9 cellular contexts compared by ENCODE assay signal in genomic region chr15:33067456-33067855, GRCh38.
DNase-seq lines count a peak whose midpoint lies in the region; TF ChIP-seq lines count a peak whose summit lies in the region.
"Had no signal": no experiment of that assay in that cellular context is flagged by ENCODE, and none has a peak within 500 bp of the region (broad histone marks: within the 10 kb centered on the region; RNA-seq: fewer than 3 reads in every experiment).

No MANE protein-coding gene starts in this region.

- H3K36me3 ChIP-seq in thyroid gland: no peaks in the 10 kb centered on the region

- no peaks in the 10 kb centered on the region for H3K27me3 ChIP-seq in thyroid gland

- no peak for TF ChIP-seq POLR2A in thyroid gland (IDR thresholded peaks at IDR 0.05)

- 63 to 68% methylated on average over 9 of the region's 9 CpGs for WGBS in thyroid gland, 2 donors

- H3K27ac Mint-ChIP-seq in activated CD4-positive, alpha-beta T cell treated with anti-CD3 and anti-CD28 coated beads, Interleukin-2, amount 10 ng/mL, durations not matched to agents 24 days and 14 days: no peak overlapping the region
- no peak overlapping the region for H3K27ac Mint-ChIP-seq in activated naive CD8-positive, alpha-beta T cell

- H3K4me3 ChIP-seq in thyroid gland (replicated peaks in 1 of 3): peak overlapping the region in 1 of 3 donors; percentile 9

- H3K27me3 Mint-ChIP-seq in activated CD4-positive, alpha-beta T cell treated with anti-CD3 and anti-CD28 coated beads, Interleukin-2, amount 10 ng/mL, durations not matched to agents 24 days and 14 days: peaks cover 14% of the 10 kb centered on the region
- peaks cover 11% of the 10 kb centered on the region for H3K27me3 Mint-ChIP-seq in activated naive CD8-positive, alpha-beta T cell

- no peak for DNase-seq in activated CD4-positive, alpha-beta T cell treated with anti-CD3 and anti-CD28 coated beads, Interleukin-2, amount 10 ng/mL, durations not matched to agents 24 days and 14 days
- no peak for DNase-seq in activated CD4-positive, alpha-beta T cell treated with anti-CD3 and anti-CD28 coated beads for 4 hours
- DNase-seq in kidney tubule cell (ENCODE audit: low spot score) (peak; percentile 36), thyroid gland (no peak), superior temporal gyrus (ENCODE audit: extremely low spot score) (no peak), HPDE6-E6E7 (ENCODE audit: extremely low spot score) (no peak), NCI-H2196 treated with DMSO at 0.1 percent for 48 hours (lab: John Stamatoyannopoulos, UW; ENCODE audit: unreplicated experiment) (no peak)
- DNase-seq: activated effector memory CD4-positive, alpha-beta T cell treated with anti-CD3 and anti-CD28 coated beads, Interleukin-2, amount 50 U/mL, for 16 hours had no signal

- intact Hi-C loops in activated CD4-positive, alpha-beta T cell treated with anti-CD3 and anti-CD28 coated beads, Interleukin-2, amount 10 ng/mL, durations not matched to agents 24 days and 14 days (cut with micrococcal nuclease): no loop called here
- intact Hi-C loops in thyroid gland (cut with DNase I): no loop called here

- TF ChIP-seq CTCF in thyroid gland (IDR thresholded peaks at IDR 0.05): no peak

- no peaks in the 10 kb centered on the region for H3K9me3 ChIP-seq in thyroid gland

- H3K27ac ChIP-seq in thyroid gland: peak overlapping the region; percentile 75 to 98 (median 90)

- peak overlapping the region; percentile 55 for H3K4me3 Mint-ChIP-seq in activated CD4-positive, alpha-beta T cell treated with anti-CD3 and anti-CD28 coated beads, Interleukin-2, amount 10 ng/mL, durations not matched to agents 24 days and 14 days
- H3K4me3 Mint-ChIP-seq in activated naive CD8-positive, alpha-beta T cell: peak overlapping the region; percentile 66

- no peaks in the 10 kb centered on the region for H3K9me3 Mint-ChIP-seq in activated CD4-positive, alpha-beta T cell treated with anti-CD3 and anti-CD28 coated beads, Interleukin-2, amount 10 ng/mL, durations not matched to agents 24 days and 14 days
- H3K9me3 Mint-ChIP-seq in activated naive CD8-positive, alpha-beta T cell (ENCODE audit: low read depth): no peaks in the 10 kb centered on the region

- peaks cover 4% of the 10 kb centered on the region for H3K4me1 Mint-ChIP-seq in activated CD4-positive, alpha-beta T cell treated with anti-CD3 and anti-CD28 coated beads, Interleukin-2, amount 10 ng/mL, durations not matched to agents 24 days and 14 days
- H3K4me1 Mint-ChIP-seq in activated naive CD8-positive, alpha-beta T cell (ENCODE audit: low read depth): peaks cover 15% of the 10 kb centered on the region

- no peaks in the 10 kb centered on the region for H3K36me3 Mint-ChIP-seq in activated CD4-positive, alpha-beta T cell treated with anti-CD3 and anti-CD28 coated beads, Interleukin-2, amount 10 ng/mL, durations not matched to agents 24 days and 14 days (ENCODE audit: low read depth)
- no peaks in the 10 kb centered on the region for H3K36me3 Mint-ChIP-seq in activated naive CD8-positive, alpha-beta T cell

- peaks cover 55 to 63% of the 10 kb centered on the region in 2 donors for H3K4me1 ChIP-seq in thyroid gland
